In the genomic region with DNA sequence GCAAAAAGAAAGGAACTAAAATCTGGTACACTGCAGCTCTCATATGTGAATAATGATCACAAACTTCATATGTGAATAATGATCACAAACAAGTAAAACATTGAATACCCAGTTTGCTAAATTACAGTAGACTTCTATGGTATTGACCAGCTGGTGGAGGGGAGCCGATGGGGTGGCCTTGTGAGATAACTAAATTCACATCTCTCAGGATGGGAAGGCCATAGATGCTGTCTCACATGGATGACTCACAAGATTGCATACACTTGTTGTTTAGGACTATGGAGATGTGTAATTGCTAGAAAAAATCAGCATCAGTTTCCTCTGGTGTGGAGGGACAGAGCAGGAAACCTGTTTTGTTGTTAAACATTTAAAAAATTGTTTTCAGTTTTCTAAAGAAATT, we compare ENCODE assay signal across 1 cellular context.
TF ChIP-seq lines count a peak whose summit lies in the region.

No MANE protein-coding gene starts in this region.

TF ChIP-seq in IMR-90, 13 proteins besides CTCF, POLR2A, EP300 and RAD21:
- peak; percentile 66 for TF ChIP-seq CEBPB (IDR thresholded peaks at IDR 0.05; ENCODE audit: low read depth, low read length)
- TF ChIP-seq CHD1 (IDR thresholded peaks at IDR 0.05; ENCODE audit: low read depth, low read length), result no peak
- TF ChIP-seq FOS (IDR thresholded peaks at IDR 0.05; ENCODE audit: low read depth, low read length), result peak; percentile 46; the same call in 1 of the 2 replicates
TF ChIP-seq in IMR-90: peak in this region for 2.
